In the genomic region with DNA sequence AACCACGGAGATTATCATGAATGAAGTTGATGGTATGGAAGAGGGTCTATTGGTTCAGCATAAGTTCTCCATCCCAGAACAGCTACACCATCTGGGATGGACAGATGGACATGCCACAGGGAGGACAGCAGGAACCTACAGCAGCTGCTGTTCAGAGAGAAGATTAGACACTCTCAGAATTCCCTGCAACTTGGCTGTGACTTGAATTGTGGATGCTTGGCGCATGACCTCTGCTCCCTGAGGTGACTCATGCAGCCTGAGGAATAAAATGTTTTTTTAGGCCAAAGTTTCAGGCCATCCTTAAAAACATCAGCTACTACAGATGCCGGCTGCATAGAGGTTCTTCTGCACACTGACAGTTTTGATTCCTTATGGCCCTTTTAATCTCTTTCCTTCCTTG, we compare ENCODE assay signal across 11 cellular contexts.
DNase-seq lines count a peak whose midpoint lies in the region; ATAC-seq and TF ChIP-seq lines count a peak whose summit lies in the region.
"Had no signal": no experiment of that assay in that cellular context is flagged by ENCODE, and none has a peak within 500 bp of the region (broad histone marks: within the 10 kb centered on the region; RNA-seq: fewer than 3 reads in every experiment).

No MANE protein-coding gene starts in this region.

- H3K36me3 Mint-ChIP-seq in neural progenitor cell = no peaks in the 10 kb centered on the region

- no peaks in the 10 kb centered on the region for H3K27me3 ChIP-seq in neural progenitor cell

- no peak overlapping the region for H3K27ac ChIP-seq in neural progenitor cell

- no peak overlapping the region for H3K4me2 ChIP-seq in neural progenitor cell

- H3K27ac Mint-ChIP-seq in neural progenitor cell = no peak overlapping the region

- H3K36me3 ChIP-seq in neural progenitor cell = no peaks in the 10 kb centered on the region

- peak; percentile 54 for DNase-seq in Right ventricle myocardium superior
- DNase-seq in cardiac septum (ENCODE audit: low spot score) = no peak
- DNase-seq in astrocyte of the hippocampus (ENCODE audit: low read depth, low spot score) = peak; percentile 57
- peak; percentile 19 for DNase-seq in hepatic stellate cell (ENCODE audit: low spot score)
- DNase-seq in activated CD4-positive, alpha-beta T cell treated with anti-CD3 and anti-CD28 coated beads, Interleukin-2, amount 50 U/mL, for 1 hour = no peak
- DNase-seq in GM19240 (ENCODE audit: insufficient read length, low spot score) = no peak
- no peak for DNase-seq in neural progenitor cell (ENCODE audit: low spot score)
- no peak for DNase-seq in HUDEP-2 (lab: John Stamatoyannopoulos, UW; ENCODE audit: unreplicated experiment in 76 of 76)
- DNase-seq: activated CD4-positive, alpha-beta T cell treated with anti-CD3 and anti-CD28 coated beads, Interleukin-2, amount 50 U/mL, for 4 hours; KBM-7; stimulated activated CD4-positive, alpha-beta T cell treated with anti-CD3 and anti-CD28 coated beads, Interleukin-1b, Interleukin-23, amount 100 ng/mL, for 48 hours had no signal

- H2AFZ ChIP-seq in neural progenitor cell (replicated peaks) = no peak overlapping the region

- H3K27me3 Mint-ChIP-seq in neural progenitor cell (ENCODE audit: insufficient read depth, low read depth) = no peaks in the 10 kb centered on the region

- H3K9me3 Mint-ChIP-seq in neural progenitor cell = peaks cover 2% of the 10 kb centered on the region

- H4K20me1 ChIP-seq in neural progenitor cell (ENCODE audit: low read depth) = no peaks in the 10 kb centered on the region

- TF ChIP-seq CTCF in neural progenitor cell (IDR thresholded peaks at IDR 0.05) = no peak

- no peaks in the 10 kb centered on the region for H3K79me2 ChIP-seq in neural progenitor cell (ENCODE audit: low read depth)

- no peak overlapping the region for H3K4me3 ChIP-seq in neural progenitor cell

- intact Hi-C loops in Right ventricle myocardium superior (cut with DNase I) (no loop called here), cardiac septum (cut with DNase I) (no loop called here)

- H3F3A ChIP-seq in neural progenitor cell (ENCODE audit: low read depth) = no peaks in the 10 kb centered on the region

- peak; percentile 88 for ATAC-seq in Right ventricle myocardium superior (ENCODE audit: poor library complexity)

- no peaks in the 10 kb centered on the region for H3K4me1 ChIP-seq in neural progenitor cell

- H3K4me1 Mint-ChIP-seq in neural progenitor cell = no peaks in the 10 kb centered on the region

- peaks cover 9% of the 10 kb centered on the region for H3K9me3 ChIP-seq in neural progenitor cell (ENCODE audit: low read depth)

- H3K4me3 Mint-ChIP-seq in neural progenitor cell = no peak overlapping the region

- H3K9ac ChIP-seq in neural progenitor cell = no peak overlapping the region

Comparison
In these comparisons a context has a peak if more than half of its experiments do, and no peak if none do; other contexts are left out.
1. DNase-seq: peak in Right ventricle myocardium superior (single experiment), astrocyte of the hippocampus (single experiment) and hepatic stellate cell (single experiment); none in cardiac septum (single experiment), activated CD4-positive, alpha-beta T cell treated with anti-CD3 and anti-CD28 coated beads, Interleukin-2, amount 50 U/mL, for 1 hour (single experiment), GM19240 (single experiment), neural progenitor cell (single experiment) and HUDEP-2 (0 of 76).